In the genomic region with DNA sequence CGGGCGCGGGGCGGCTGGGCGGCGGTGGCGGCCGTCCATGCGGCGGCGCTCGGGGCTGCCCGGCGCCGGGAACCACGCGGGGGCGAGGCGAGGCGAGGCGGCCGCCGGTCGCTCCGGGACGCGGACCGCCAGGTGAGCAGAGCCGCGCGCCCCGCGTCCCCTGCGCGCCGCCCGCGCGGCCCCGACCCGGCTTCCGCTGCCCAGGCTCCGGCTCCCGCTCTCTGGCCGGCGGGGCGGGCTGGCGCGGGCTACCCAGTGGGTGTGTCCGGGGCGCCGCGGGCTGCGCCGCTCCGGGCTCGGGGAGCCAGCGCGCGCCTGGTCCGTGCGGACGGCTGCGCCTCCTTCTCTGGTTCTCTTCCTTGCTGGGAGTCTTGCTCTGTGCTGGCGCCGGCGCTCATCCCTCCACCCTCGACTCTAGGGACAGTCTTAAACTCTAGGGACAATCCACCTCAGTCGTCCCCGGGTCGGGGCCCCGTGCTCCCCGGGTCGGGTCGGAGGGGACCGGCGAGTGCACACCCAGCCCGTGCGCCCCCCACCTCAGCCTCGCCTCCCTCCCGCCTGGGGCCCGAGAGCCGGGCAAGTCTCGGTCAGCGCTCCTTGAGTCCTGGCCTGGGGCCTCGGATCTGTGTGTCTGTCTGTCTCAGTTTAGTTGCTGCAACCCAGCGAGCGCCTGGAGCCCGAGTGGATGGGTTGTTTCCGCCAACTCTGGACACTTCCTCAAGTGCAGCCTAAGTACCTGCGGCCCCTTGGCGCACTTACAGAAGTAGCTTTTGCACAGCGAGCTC, we compare ENCODE assay signal across 8 cellular contexts. TPM values are rescaled to one million over a fixed set of nuclear protein-coding genes. Genes with fewer than 3 reads are reported as not detected.
DNase-seq lines count a peak whose midpoint lies in the region; ATAC-seq and TF ChIP-seq lines count a peak whose summit lies in the region.

No MANE protein-coding gene starts in this region.

- H3K27me3 Mint-ChIP-seq in CD4-positive, CD25-positive, alpha-beta regulatory T cell = peaks cover 48% of the 10 kb centered on the region
- H3K27me3 Mint-ChIP-seq in activated CD4-positive, alpha-beta memory T cell treated with anti-CD3 and anti-CD28 coated beads, Interleukin-2, amount 10 ng/mL, durations not matched to agents 7 days and 5 days = peaks cover 40% of the 10 kb centered on the region

- H3K9me3 ChIP-seq in CD4-positive, CD25-positive, alpha-beta regulatory T cell (ENCODE audit: control insufficient read depth in 2 of 2, low read length in 2 of 2) = no peaks in the 10 kb centered on the region
- no peaks in the 10 kb centered on the region for H3K9me3 ChIP-seq in parathyroid adenoma (ENCODE audit: control insufficient read depth, low read length)

- H3K4me1 Mint-ChIP-seq in CD4-positive, CD25-positive, alpha-beta regulatory T cell = peaks cover 0 to 8% (median 4%) of the 10 kb centered on the region in 4 donors
- H3K4me1 Mint-ChIP-seq in activated CD4-positive, alpha-beta memory T cell treated with anti-CD3 and anti-CD28 coated beads, Interleukin-2, amount 10 ng/mL, durations not matched to agents 7 days and 5 days = peaks cover 10% of the 10 kb centered on the region

- DNase-seq in CD4-positive, CD25-positive, alpha-beta regulatory T cell = peak in 1 of 3 donors; percentile 5
- DNase-seq in HL-60 (ENCODE audit: low read depth in 1 of 2, low spot score in 1 of 2) (peak; percentile 4 to 7), germinal center (ENCODE audit: low spot score) (peak; percentile 27), CD1c-positive myeloid dendritic cell (ENCODE audit: extremely low spot score) (no peak), superior temporal gyrus (ENCODE audit: extremely low spot score) (no peak)
- no peak for DNase-seq in activated CD4-positive, alpha-beta memory T cell treated with anti-CD3 and anti-CD28 coated beads, Interleukin-2, amount 10 ng/mL, durations not matched to agents 7 days and 5 days

- H3K27me3 ChIP-seq in CD4-positive, CD25-positive, alpha-beta regulatory T cell (ENCODE audit: control insufficient read depth, insufficient read depth, low read length) = peaks cover 14% of the 10 kb centered on the region
- H3K27me3 ChIP-seq in HL-60 (ENCODE audit: insufficient read depth, poor library complexity, severe bottlenecking) (peaks cover 32% of the 10 kb centered on the region), parathyroid adenoma (ENCODE audit: control insufficient read depth, insufficient read depth, low read length) (no peaks in the 10 kb centered on the region)

- POLR2A ChIA-PET in activated CD4-positive, alpha-beta memory T cell treated with anti-CD3 and anti-CD28 coated beads, Interleukin-2, amount 10 ng/mL, durations not matched to agents 7 days and 5 days (lab: Charles Lee) = no interaction called here

- no peak overlapping the region for H3K4me3 ChIP-seq in CD4-positive, CD25-positive, alpha-beta regulatory T cell (ENCODE audit: low read depth, low read length)
- peak overlapping the region; percentile 26 for H3K4me3 ChIP-seq in HL-60 (replicated peaks; ENCODE audit: insufficient read depth, low read length)
- peak overlapping the region; percentile 40 for H3K4me3 ChIP-seq in parathyroid adenoma (ENCODE audit: low read depth, low read length)

- H2AFZ ChIP-seq in parathyroid adenoma = peak overlapping the region; percentile 62

- CTCF ChIA-PET in activated CD4-positive, alpha-beta memory T cell treated with anti-CD3 and anti-CD28 coated beads, Interleukin-2, amount 10 ng/mL, durations not matched to agents 7 days and 5 days (lab: Charles Lee) = interaction anchor here (0.6 to 1.7 kb wide), 5 partner anchors 27 to 1722 kb away, joined by 3 to 8 read pairs (median 3); no protein-coding TSS in a partner anchor

- H3K4me1 ChIP-seq in CD4-positive, CD25-positive, alpha-beta regulatory T cell (ENCODE audit: control insufficient read depth, insufficient read depth, low read length, poor library complexity, severe bottlenecking) = peaks cover 5% of the 10 kb centered on the region
- H3K4me1 ChIP-seq in parathyroid adenoma = no peaks in the 10 kb centered on the region

- H3K36me3 ChIP-seq in CD4-positive, CD25-positive, alpha-beta regulatory T cell (ENCODE audit: control insufficient read depth, insufficient read depth, low read length) = no peaks in the 10 kb centered on the region
- H3K36me3 ChIP-seq in parathyroid adenoma (ENCODE audit: control insufficient read depth, insufficient read depth, low read length) = no peaks in the 10 kb centered on the region

- H3K9ac ChIP-seq in parathyroid adenoma = no peak overlapping the region

- H3K36me3 Mint-ChIP-seq in CD4-positive, CD25-positive, alpha-beta regulatory T cell = no peaks in the 10 kb centered on the region
- H3K36me3 Mint-ChIP-seq in activated CD4-positive, alpha-beta memory T cell treated with anti-CD3 and anti-CD28 coated beads, Interleukin-2, amount 10 ng/mL, durations not matched to agents 7 days and 5 days (ENCODE audit: low read depth) = no peaks in the 10 kb centered on the region

- H3K79me2 ChIP-seq in parathyroid adenoma = no peaks in the 10 kb centered on the region

- TF ChIP-seq CTCF in HL-60 (IDR thresholded peaks at IDR 0.05; ENCODE audit: insufficient read depth, low read length) (no peak), parathyroid adenoma (IDR thresholded peaks at IDR 0.05) (no peak)

- H3K27ac ChIP-seq in CD4-positive, CD25-positive, alpha-beta regulatory T cell (ENCODE audit: insufficient read depth, low read length, poor library complexity, severe bottlenecking) = no peak overlapping the region
- no peak overlapping the region for H3K27ac ChIP-seq in HL-60 (replicated peaks)
- no peak overlapping the region for H3K27ac ChIP-seq in parathyroid adenoma

- H3K4me2 ChIP-seq in parathyroid adenoma (ENCODE audit: low read length) = peak overlapping the region; percentile 74

- H3K9me3 Mint-ChIP-seq in CD4-positive, CD25-positive, alpha-beta regulatory T cell = peaks cover 0 to 2% (median 0%) of the 10 kb centered on the region in 7 donors
- no peaks in the 10 kb centered on the region for H3K9me3 Mint-ChIP-seq in activated CD4-positive, alpha-beta memory T cell treated with anti-CD3 and anti-CD28 coated beads, Interleukin-2, amount 10 ng/mL, durations not matched to agents 7 days and 5 days

- H3K27ac Mint-ChIP-seq in CD4-positive, CD25-positive, alpha-beta regulatory T cell = no peak overlapping the region
- H3K27ac Mint-ChIP-seq in activated CD4-positive, alpha-beta memory T cell treated with anti-CD3 and anti-CD28 coated beads, Interleukin-2, amount 10 ng/mL, durations not matched to agents 7 days and 5 days = no peak overlapping the region

- ATAC-seq in CD4-positive, CD25-positive, alpha-beta regulatory T cell (ENCODE audit: low read depth in 2 of 2) = no peak
- peak; percentile 47 for ATAC-seq in GM19395 (IDR thresholded peaks at IDR 0.05; ENCODE audit: unreplicated experiment)

- H3K4me3 Mint-ChIP-seq in CD4-positive, CD25-positive, alpha-beta regulatory T cell = peak overlapping the region; percentile 61 to 80 (median 78)
- H3K4me3 Mint-ChIP-seq in activated CD4-positive, alpha-beta memory T cell treated with anti-CD3 and anti-CD28 coated beads, Interleukin-2, amount 10 ng/mL, durations not matched to agents 7 days and 5 days = peak overlapping the region; percentile 43

RNA-seq across cellular contexts. Expression of a gene that starts 0.5 kb away (rescaled TPM):
- total RNA-seq in CD4-positive, CD25-positive, alpha-beta regulatory T cell = not detected
- polyA plus RNA-seq in CD4-positive, CD25-positive, alpha-beta regulatory T cell = not detected
- under 1 TPM in 1 of 2 experiments, not detected in 1; 0.08 TPM for total RNA-seq in activated CD4-positive, alpha-beta memory T cell treated with anti-CD3 and anti-CD28 coated beads, Interleukin-2, amount 10 ng/mL, durations not matched to agents 7 days and 5 days

Comparison
In these comparisons a context has a peak if more than half of its experiments do, and no peak if none do; other contexts are left out.
1. DNase-seq: peak in HL-60 (2 of 2) and germinal center (single experiment); none in activated CD4-positive, alpha-beta memory T cell treated with anti-CD3 and anti-CD28 coated beads, Interleukin-2, amount 10 ng/mL, durations not matched to agents 7 days and 5 days (single experiment), CD1c-positive myeloid dendritic cell (single experiment) and superior temporal gyrus (single experiment).